In the genomic region with DNA sequence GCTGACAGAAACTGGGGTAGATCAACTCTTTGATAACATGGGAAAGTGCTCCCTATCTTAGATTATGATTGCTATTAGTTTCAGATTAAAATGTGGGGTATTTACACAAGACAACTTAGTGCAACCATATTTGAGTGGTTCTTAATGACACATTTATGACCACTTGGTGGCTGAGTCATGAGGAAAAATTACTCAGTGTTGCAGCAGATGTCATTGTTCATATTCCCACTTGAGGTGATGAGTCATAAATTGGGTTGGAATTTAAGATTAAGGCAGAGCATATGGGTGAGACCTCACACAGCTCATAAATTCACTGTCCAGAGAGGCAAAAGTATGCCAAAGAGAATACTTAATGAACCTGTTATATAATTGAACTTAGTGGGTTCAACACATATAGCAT, we compare ENCODE assay signal across 10 cellular contexts.
DNase-seq lines count a peak whose midpoint lies in the region; ATAC-seq, FAIRE-seq and TF ChIP-seq lines count a peak whose summit lies in the region.
"Had no signal": no experiment of that assay in that cellular context is flagged by ENCODE, and none has a peak within 500 bp of the region (broad histone marks: within the 10 kb centered on the region; RNA-seq: fewer than 3 reads in every experiment).

No MANE protein-coding gene starts in this region.

- no peaks in the 10 kb centered on the region for H3K79me2 ChIP-seq in keratinocyte (ENCODE audit: control insufficient read depth, insufficient read depth, low read length)

- no peak overlapping the region for H4K8ac ChIP-seq in IMR-90 (ENCODE audit: low read depth in 2 of 2, low read length in 2 of 2)

- no peak overlapping the region for H2AK9ac ChIP-seq in IMR-90 (replicated peaks; ENCODE audit: low read depth, low read length, poor library complexity)

- H3K27ac ChIP-seq in IMR-90 (ENCODE audit: insufficient read depth, low read length): no peak overlapping the region
- H3K27ac ChIP-seq in SJCRH30: peak overlapping the region; percentile 44
- peak overlapping the region; percentile 50 for H3K27ac ChIP-seq in keratinocyte (ENCODE audit: control insufficient read depth, insufficient read depth, low read length)
- H3K27ac ChIP-seq in CD8-positive, alpha-beta T cell (ENCODE audit: low read depth, low read length): no peak overlapping the region

- ATAC-seq in IMR-90 (ENCODE audit: low read depth) (no peak), GM18498 (IDR thresholded peaks at IDR 0.05; ENCODE audit: unreplicated experiment) (no peak)
- ATAC-seq in CD8-positive, alpha-beta T cell: no peak
- ATAC-seq: natural killer cell had no signal

- no peak overlapping the region for H2BK20ac ChIP-seq in IMR-90 (ENCODE audit: low read depth, low read length)

- H3K79me1 ChIP-seq in IMR-90 (ENCODE audit: low read depth in 1 of 2, low read length in 2 of 2): no peaks in the 10 kb centered on the region

- H2BK15ac ChIP-seq in IMR-90 (ENCODE audit: low read depth, low read length): no peak overlapping the region

- H3K56ac ChIP-seq in IMR-90 (ENCODE audit: extremely low read depth, insufficient read depth, low read length): no peak overlapping the region

- peaks cover 5% of the 10 kb centered on the region; the same call in 1 of the 2 replicates for H3K9me3 ChIP-seq in IMR-90 (ENCODE audit: control insufficient read depth, insufficient read depth, low read length)
- H3K9me3 ChIP-seq in SJCRH30 (replicated peaks): no peaks in the 10 kb centered on the region
- H3K9me3 ChIP-seq in keratinocyte (ENCODE audit: control insufficient read depth, low read depth, low read length): no peaks in the 10 kb centered on the region
- H3K9me3 ChIP-seq in CD8-positive, alpha-beta T cell (ENCODE audit: low read length): no peaks in the 10 kb centered on the region

- TF ChIP-seq CTCF in IMR-90 (conservative IDR thresholded peaks at IDR 0.05; ENCODE audit: low read depth, low read length): no peak
- TF ChIP-seq CTCF in keratinocyte (optimal IDR thresholded peaks at IDR 0.05 in 1 of 3, IDR thresholded peaks at IDR 0.05 in 1 of 3, conservative IDR thresholded peaks at IDR 0.05 in 1 of 3; ENCODE audit: extremely low read depth in 1 of 3, insufficient read depth in 2 of 3, low read length in 3 of 3): no peak
- no peak for TF ChIP-seq CTCF in GM13977 (IDR thresholded peaks at IDR 0.05; ENCODE audit: extremely low read depth, insufficient read depth, missing control alignments)
- no peak for TF ChIP-seq CTCF in CD8-positive, alpha-beta T cell (IDR thresholded peaks at IDR 0.05)

- H3K23ac ChIP-seq in IMR-90 (ENCODE audit: low read depth, low read length): no peak overlapping the region

- in situ Hi-C loops in IMR-90 (cut with MboI; ENCODE audit: low sequenced_read_pairs) (no loop called here), GM13977 (cut with MboI; ENCODE audit: low pct_unique_long_range_greater_than_20kb, low sequenced_read_pairs, unreplicated experiment) (loop anchor here (10.0 kb wide), 1 partner anchor 146 kb away; no protein-coding TSS in a partner anchor)

- H3K27me3 Mint-ChIP-seq in CD8-positive, alpha-beta T cell (ENCODE audit: low read depth): peaks cover 5% of the 10 kb centered on the region

- no peaks in the 10 kb centered on the region for H3K4me1 Mint-ChIP-seq in CD8-positive, alpha-beta T cell (ENCODE audit: low read depth)
- H3K4me1 Mint-ChIP-seq: natural killer cell had no signal

- POLR2A ChIA-PET in IMR-90 (lab: Charles Lee; ENCODE audit: unreplicated experiment): no interaction called here
- POLR2A ChIA-PET in CD8-positive, alpha-beta T cell (lab: Charles Lee): no interaction called here

- H3K9me1 ChIP-seq in IMR-90 (ENCODE audit: insufficient read depth, low read length): no peaks in the 10 kb centered on the region
- H3K9me1 ChIP-seq in keratinocyte (ENCODE audit: control insufficient read depth, extremely low read depth, insufficient read depth, low read length): no peaks in the 10 kb centered on the region

- H2BK120ac ChIP-seq in IMR-90 (ENCODE audit: low read depth, low read length): no peak overlapping the region

- no peaks in the 10 kb centered on the region for H3K36me3 ChIP-seq in IMR-90 (ENCODE audit: control insufficient read depth, insufficient read depth, low read length)
- no peaks in the 10 kb centered on the region for H3K36me3 ChIP-seq in SJCRH30
- H3K36me3 ChIP-seq in keratinocyte (ENCODE audit: control insufficient read depth in 2 of 2, extremely low read depth in 1 of 2, insufficient read depth in 2 of 2, low read length in 2 of 2): no peaks in the 10 kb centered on the region
- no peaks in the 10 kb centered on the region for H3K36me3 ChIP-seq in CD8-positive, alpha-beta T cell (ENCODE audit: insufficient read depth, low read length)

- peak; percentile 88 for FAIRE-seq in keratinocyte (lab: Jason Lieb, UNC)

- H3K4me2 ChIP-seq in IMR-90 (ENCODE audit: low read depth, low read length) (no peak overlapping the region), keratinocyte (ENCODE audit: control insufficient read depth, extremely low read depth, insufficient read depth, low read depth, low read length) (peak overlapping the region; percentile 40)

- no peak overlapping the region for H4K5ac ChIP-seq in IMR-90 (ENCODE audit: low read depth, low read length)

- H2AK5ac ChIP-seq in IMR-90 (ENCODE audit: low read depth, low read length): no peak overlapping the region

- CTCF ChIA-PET in IMR-90 (lab: Yijun Ruan, JAX): no interaction called here
- CTCF ChIA-PET in CD8-positive, alpha-beta T cell (lab: Charles Lee): no interaction called here

- H3K9me3 Mint-ChIP-seq in CD8-positive, alpha-beta T cell: no peaks in the 10 kb centered on the region

- H3K14ac ChIP-seq in IMR-90 (replicated peaks; ENCODE audit: low read depth, low read length): no peak overlapping the region

- H3K36me3 Mint-ChIP-seq in CD8-positive, alpha-beta T cell: no peaks in the 10 kb centered on the region
- H3K36me3 Mint-ChIP-seq: natural killer cell had no signal

- no peak for TF ChIP-seq POLR2A in IMR-90 (IDR thresholded peaks at IDR 0.05; ENCODE audit: low read depth, low read length)

- no peak overlapping the region for H3K4me3 Mint-ChIP-seq in CD8-positive, alpha-beta T cell
- H3K4me3 Mint-ChIP-seq: natural killer cell had no signal

- no peak overlapping the region for H3K9ac ChIP-seq in IMR-90 (ENCODE audit: low read depth, low read length)
- no peak overlapping the region for H3K9ac ChIP-seq in keratinocyte (ENCODE audit: control insufficient read depth, extremely low read depth, insufficient read depth, low read length)

- dilution Hi-C loops in IMR-90 (cut with HindIII; ENCODE audit: low sequenced_read_pairs, unreplicated experiment): no loop called here
- dilution Hi-C loops in keratinocyte (cut with MboI; ENCODE audit: extremely low pct_ligation_motif_present, low sequenced_read_pairs): no loop called here

- H2BK5ac ChIP-seq in IMR-90 (ENCODE audit: low read depth, low read length, poor library complexity, severe bottlenecking): no peak overlapping the region

- no peak for TF ChIP-seq RAD21 in IMR-90 (IDR thresholded peaks at IDR 0.05; ENCODE audit: low read length)

- BruUV-seq in IMR-90 (replicated peaks; lab: Mats Ljungman, UMichigan): no TSS peak

- H3K4me3 ChIP-seq in IMR-90 (ENCODE audit: insufficient read depth, low read depth, low read length) (no peak overlapping the region), SJCRH30 (no peak overlapping the region), keratinocyte (ENCODE audit: control insufficient read depth in 2 of 3, extremely low read depth in 1 of 3, insufficient read depth in 2 of 3, low read depth in 1 of 3, low read length in 3 of 3) (no peak overlapping the region)
- no peak overlapping the region for H3K4me3 ChIP-seq in CD8-positive, alpha-beta T cell (ENCODE audit: low read depth, low read length)

- no peak overlapping the region for H2AFZ ChIP-seq in IMR-90 (replicated peaks; ENCODE audit: low read length, poor library complexity)
- H2AFZ ChIP-seq in keratinocyte (ENCODE audit: control insufficient read depth, low read length): no peak overlapping the region

- H3K27me3 ChIP-seq in IMR-90 (ENCODE audit: control insufficient read depth, insufficient read depth, low read length) (no peaks in the 10 kb centered on the region), SJCRH30 (no peaks in the 10 kb centered on the region), keratinocyte (ENCODE audit: control insufficient read depth, extremely low read depth, insufficient read depth, low read length) (no peaks in the 10 kb centered on the region)
- H3K27me3 ChIP-seq in CD8-positive, alpha-beta T cell (ENCODE audit: insufficient read depth, low read length): no peaks in the 10 kb centered on the region

- DNase-seq in DMS 273 (lab: John Stamatoyannopoulos, UW; ENCODE audit: unreplicated experiment) (peak; percentile 27), IMR-90 (peak; percentile 2), SJCRH30 (peak; percentile 57 to 88), keratinocyte (ENCODE audit: low read depth, low spot score) (peak; percentile 70), NCI-H1694 treated with DMSO at 0.1 percent for 48 hours (lab: John Stamatoyannopoulos, UW) (no peak), GM13977 (ENCODE audit: low spot score) (no peak)
- DNase-seq in CD8-positive, alpha-beta T cell: no peak
- DNase-seq: natural killer cell, SIG-M5 had no signal

- H3K4me1 ChIP-seq in IMR-90 (ENCODE audit: control insufficient read depth, insufficient read depth, low read length): no peaks in the 10 kb centered on the region
- H3K4me1 ChIP-seq in SJCRH30: peaks cover 49% of the 10 kb centered on the region
- H3K4me1 ChIP-seq in keratinocyte (ENCODE audit: control insufficient read depth, extremely low read depth, insufficient read depth, low read length): peaks cover 8% of the 10 kb centered on the region
- H3K4me1 ChIP-seq in CD8-positive, alpha-beta T cell (ENCODE audit: insufficient read depth, low read length): no peaks in the 10 kb centered on the region

- intact Hi-C loops in IMR-90 (cut with micrococcal nuclease): no loop called here
- intact Hi-C loops in CD8-positive, alpha-beta T cell (cut with DNase I, micrococcal nuclease): no loop called here

- H3K4ac ChIP-seq in IMR-90 (ENCODE audit: low read depth, low read length): no peak overlapping the region

- no peak overlapping the region for H4K91ac ChIP-seq in IMR-90 (ENCODE audit: insufficient read depth, low read depth, low read length)

- H4K20me1 ChIP-seq in IMR-90 (ENCODE audit: insufficient read depth, low read length): no peaks in the 10 kb centered on the region
- no peaks in the 10 kb centered on the region for H4K20me1 ChIP-seq in keratinocyte (ENCODE audit: control insufficient read depth, extremely low read depth, insufficient read depth, low read length)

- H3K27ac Mint-ChIP-seq in CD8-positive, alpha-beta T cell: no peak overlapping the region
- H3K27ac Mint-ChIP-seq: natural killer cell had no signal

- no peak overlapping the region for H3K18ac ChIP-seq in IMR-90 (ENCODE audit: low read depth, low read length)

TF ChIP-seq in IMR-90, 13 proteins besides CTCF, POLR2A, EP300 and RAD21 (continues in another document):
- TF ChIP-seq CEBPB (IDR thresholded peaks at IDR 0.05; ENCODE audit: low read depth, low read length) (no peak), BHLHE40 (IDR thresholded peaks at IDR 0.05; ENCODE audit: low read depth, low read length) (no peak; the same call in 1 of the 2 replicates)

Comparison
In these comparisons a context has a peak if more than half of its experiments do, and no peak if none do; other contexts are left out.
1. DNase-seq: peak in DMS 273 (single experiment), IMR-90 (single experiment), SJCRH30 (2 of 2) and keratinocyte (single experiment); none in NCI-H1694 treated with DMSO at 0.1 percent for 48 hours (single experiment), GM13977 (single experiment) and CD8-positive, alpha-beta T cell (0 of 7).
2. H3K27ac ChIP-seq: peak in SJCRH30 (single experiment) and keratinocyte (single experiment); none in IMR-90 (single experiment) and CD8-positive, alpha-beta T cell (single experiment).